Comparison of ENCODE assay signal across 1 cellular context in genomic region chr19:15467734-15468214, GRCh38.
TF ChIP-seq lines count a peak whose summit lies in the region.

No MANE protein-coding gene starts in this region.

TF ChIP-seq in endothelial cell of umbilical vein, 7 proteins besides CTCF, POLR2A, EP300 and RAD21:
- no peak for TF ChIP-seq POLR2AphosphoS5 (IDR thresholded peaks at IDR 0.05; ENCODE audit: insufficient read depth, low read depth, low read length)
TF ChIP-seq in endothelial cell of umbilical vein: peak in this region for 0.
